8 cellular contexts compared by ENCODE assay signal in genomic region chr22:41526226-41526531, GRCh38. TPM values are rescaled to one million over a fixed set of nuclear protein-coding genes. Genes with fewer than 3 reads are reported as not detected.
DNase-seq lines count a peak whose midpoint lies in the region; ATAC-seq and TF ChIP-seq lines count a peak whose summit lies in the region.

No MANE protein-coding gene starts in this region.

- no peak overlapping the region for H3K4me3 Mint-ChIP-seq in nephron progenitor cell

- DNase-seq in heart left ventricle (no peak), Right ventricle myocardium superior (no peak), nephron progenitor cell (no peak), vagina (ENCODE audit: extremely low spot score in 2 of 2) (no peak), NCI-H2196 treated with DMSO at 0.1 percent for 48 hours (lab: John Stamatoyannopoulos, UW; ENCODE audit: unreplicated experiment) (no peak), midbrain (lab: John Stamatoyannopoulos, UW) (no peak)

- intact Hi-C loops in heart left ventricle (cut with DNase I) (loop anchor here in 1 of 10 donors (10.0 kb wide), 1 partner anchor 501 kb away; no protein-coding TSS in a partner anchor), Right ventricle myocardium superior (cut with DNase I) (no loop called here), vagina (cut with DNase I) (no loop called here)

- TF ChIP-seq CTCF in heart left ventricle (IDR thresholded peaks at IDR 0.05) (no peak), nephron progenitor cell (IDR thresholded peaks at IDR 0.05) (no peak), vagina (IDR thresholded peaks at IDR 0.05) (no peak)

- 61 to 86% (median 79%) methylated on average over 7 of the region's 7 CpGs for WGBS in heart left ventricle, 4 donors

- peaks cover 10% of the 10 kb centered on the region for H3K4me1 Mint-ChIP-seq in nephron progenitor cell

- peaks cover 7 to 66% (median 43%) of the 10 kb centered on the region in 12 donors for H3K4me1 ChIP-seq in heart left ventricle
- peaks cover 14% of the 10 kb centered on the region for H3K4me1 ChIP-seq in vagina

- H3K36me3 ChIP-seq in heart left ventricle (peaks cover 3 to 96% (median 76%) of the 10 kb centered on the region in 9 donors), vagina (peaks cover 0 to 39% of the 10 kb centered on the region in 2 donors)

- H3K27me3 ChIP-seq in heart left ventricle (no peaks in the 10 kb centered on the region), vagina (no peaks in the 10 kb centered on the region)

- H3K9me3 ChIP-seq in heart left ventricle (no peaks in the 10 kb centered on the region), vagina (no peaks in the 10 kb centered on the region)

- peak overlapping the region; percentile 6 to 93 (median 88) for H3K27ac ChIP-seq in heart left ventricle
- H3K27ac ChIP-seq in cingulate gyrus (ENCODE audit: low read depth, low read length), result peak overlapping the region; percentile 97
- peak overlapping the region; percentile 37 for H3K27ac ChIP-seq in vagina

- H3K36me3 Mint-ChIP-seq in nephron progenitor cell (ENCODE audit: low read depth), result peaks cover 19% of the 10 kb centered on the region

- H3K27me3 Mint-ChIP-seq in nephron progenitor cell (ENCODE audit: low read depth, poor library complexity), result no peaks in the 10 kb centered on the region

- no peak overlapping the region for H3K4me3 ChIP-seq in heart left ventricle
- no peak overlapping the region for H3K4me3 ChIP-seq in vagina

- no peak for TF ChIP-seq POLR2A in heart left ventricle (IDR thresholded peaks at IDR 0.05)
- no peak for TF ChIP-seq POLR2A in vagina (IDR thresholded peaks at IDR 0.05)

- no peaks in the 10 kb centered on the region for H3K9me3 Mint-ChIP-seq in nephron progenitor cell

- H3K27ac Mint-ChIP-seq in nephron progenitor cell, result peak overlapping the region; percentile 91

- ATAC-seq in heart left ventricle, result no peak
- no peak for ATAC-seq in Right ventricle myocardium superior (ENCODE audit: poor library complexity)
- no peak for ATAC-seq in HG03571 (IDR thresholded peaks at IDR 0.05; ENCODE audit: unreplicated experiment)

RNA-seq across cellular contexts. Expression of gene POLR3H, which starts 18.1 kb away (rescaled TPM):
- total RNA-seq in heart left ventricle (10 to 100 TPM; 12.2 to 27.4 (median 18.3) TPM), Right ventricle myocardium superior (18.3 TPM), vagina (21.4 TPM)
- polyA plus RNA-seq in heart left ventricle, result 10 to 100 TPM; 20.2 to 31.2 TPM

RNA-seq across cellular contexts. Expression of gene CSDC2, which starts 34.6 kb away (rescaled TPM):
- total RNA-seq in heart left ventricle (100 to 1,000 TPM in 8 of 9 donors, 10 to 100 TPM in 1; 94.1 to 564 (median 266) TPM), Right ventricle myocardium superior (252 TPM), vagina (29.7 TPM)
- 100 to 1,000 TPM; 300 to 463 TPM for polyA plus RNA-seq in heart left ventricle

RNA-seq across cellular contexts. Expression of gene ACO2, which starts 57.3 kb away (rescaled TPM):
- total RNA-seq in heart left ventricle (1,000 to 10,000 TPM in 2 of 9 donors, 100 to 1,000 TPM in 7; 503 to 1,146 (median 862) TPM), Right ventricle myocardium superior (835 TPM), vagina (78.6 TPM)
- 100 to 1,000 TPM; 375 to 431 TPM for polyA plus RNA-seq in heart left ventricle

RNA-seq across cellular contexts. Expression of gene PHF5A, which starts 57.7 kb away (rescaled TPM):
- total RNA-seq in heart left ventricle (10 to 100 TPM; 13.4 to 29.3 (median 20.0) TPM), Right ventricle myocardium superior (26.4 TPM), vagina (35.4 TPM)
- polyA plus RNA-seq in heart left ventricle, result 10 to 100 TPM; 40.3 to 49.9 TPM

Comparison
In these comparisons a context has a peak if more than half of its experiments do, and no peak if none do; other contexts are left out.
1. H3K27ac ChIP-seq: peak in every context shown above with its lines; median percentile 97 in cingulate gyrus; 88 in heart left ventricle; 37 in vagina.